15 cellular contexts compared by ENCODE assay signal in the genomic region with DNA sequence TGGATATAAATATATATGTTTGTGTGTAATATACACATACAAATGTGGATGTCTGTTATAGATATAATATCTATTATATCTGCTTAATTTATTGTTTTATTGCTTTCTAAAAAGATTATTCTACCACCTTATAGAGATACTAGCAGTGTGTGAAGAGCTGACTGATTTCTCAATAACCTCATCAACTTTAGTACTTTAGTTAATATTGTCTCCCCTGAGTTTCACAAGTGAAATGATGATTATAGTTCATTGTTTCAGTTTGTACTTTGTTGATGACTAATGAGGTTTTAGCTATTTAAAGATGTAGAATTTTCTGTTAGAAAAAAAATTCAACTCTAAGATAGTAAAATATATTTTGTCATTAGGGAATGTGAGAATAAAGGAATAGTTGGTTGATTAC. TPM values are rescaled to one million over a fixed set of nuclear protein-coding genes. Genes with fewer than 3 reads are reported as not detected.
DNase-seq lines count a peak whose midpoint lies in the region; ATAC-seq and TF ChIP-seq lines count a peak whose summit lies in the region.
"Had no signal": no experiment of that assay in that cellular context is flagged by ENCODE, and none has a peak within 500 bp of the region (broad histone marks: within the 10 kb centered on the region; RNA-seq: fewer than 3 reads in every experiment).

No MANE protein-coding gene starts in this region.

- intact Hi-C loops in activated CD4-positive, alpha-beta T cell treated with anti-CD3 and anti-CD28 coated beads for 36 hours (cut with DNase I, micrococcal nuclease): no loop called here
- intact Hi-C loops in activated CD4-positive, alpha-beta T cell treated with anti-CD3 and anti-CD28 coated beads, Interleukin-2, amount 10 ng/mL, durations not matched to agents 24 days and 14 days (cut with micrococcal nuclease): no loop called here
- intact Hi-C loops in A673 (cut with micrococcal nuclease; ENCODE audit: unreplicated experiment): loop anchor here (1.0 kb wide), 1 partner anchor 8 kb away; no protein-coding TSS in a partner anchor

- no peak overlapping the region for H3K27ac Mint-ChIP-seq in activated CD4-positive, alpha-beta T cell treated with anti-CD3 and anti-CD28 coated beads for 36 hours
- no peak overlapping the region for H3K27ac Mint-ChIP-seq in activated CD4-positive, alpha-beta T cell treated with anti-CD3 and anti-CD28 coated beads, Interleukin-2, amount 10 ng/mL, durations not matched to agents 24 days and 14 days
- no peak overlapping the region for H3K27ac Mint-ChIP-seq in stimulated activated effector memory CD8-positive, alpha-beta T cell treated with anti-CD3 and anti-CD28 coated beads, Interleukin-12 subunit alpha, Interleukin-12 subunit beta, amount 100 ng/mL, for 72 hours
- H3K27ac Mint-ChIP-seq: activated CD4-positive, alpha-beta memory T cell treated with anti-CD3 and anti-CD28 coated beads, Interleukin-2, amount 10 ng/mL, durations not matched to agents 7 days and 5 days had no signal

- peaks cover 39% of the 10 kb centered on the region for H3K36me3 Mint-ChIP-seq in activated CD4-positive, alpha-beta T cell treated with anti-CD3 and anti-CD28 coated beads for 36 hours (ENCODE audit: low read depth)
- H3K36me3 Mint-ChIP-seq in activated CD4-positive, alpha-beta T cell treated with anti-CD3 and anti-CD28 coated beads, Interleukin-2, amount 10 ng/mL, durations not matched to agents 24 days and 14 days (ENCODE audit: low read depth): peaks cover 40% of the 10 kb centered on the region
- H3K36me3 Mint-ChIP-seq in stimulated activated effector memory CD8-positive, alpha-beta T cell treated with anti-CD3 and anti-CD28 coated beads, Interleukin-12 subunit alpha, Interleukin-12 subunit beta, amount 100 ng/mL, for 72 hours: peaks cover 44% of the 10 kb centered on the region

- no TSS peak for BruUV-seq in A673 (replicated peaks; lab: Mats Ljungman, UMichigan)

- POLR2A ChIA-PET in activated CD4-positive, alpha-beta T cell treated with anti-CD3 and anti-CD28 coated beads for 36 hours (lab: Charles Lee): no interaction called here
- POLR2A ChIA-PET in A673 (lab: Charles Lee; ENCODE audit: low non-redundant PET): no interaction called here

- H3K27me3 ChIP-seq in A673 (replicated peaks; ENCODE audit: insufficient read depth, low read depth, low read length, poor library complexity): no peaks in the 10 kb centered on the region
- H3K27me3 ChIP-seq: upper lobe of left lung had no signal

- H3K27me3 Mint-ChIP-seq in activated CD4-positive, alpha-beta T cell treated with anti-CD3 and anti-CD28 coated beads for 36 hours: no peaks in the 10 kb centered on the region
- no peaks in the 10 kb centered on the region for H3K27me3 Mint-ChIP-seq in activated CD4-positive, alpha-beta T cell treated with anti-CD3 and anti-CD28 coated beads, Interleukin-2, amount 10 ng/mL, durations not matched to agents 24 days and 14 days
- H3K27me3 Mint-ChIP-seq: activated CD4-positive, alpha-beta memory T cell treated with anti-CD3 and anti-CD28 coated beads, Interleukin-2, amount 10 ng/mL, durations not matched to agents 7 days and 5 days had no signal

- peaks cover 19% of the 10 kb centered on the region for H3K36me3 ChIP-seq in A673 (ENCODE audit: insufficient read depth, low read length, poor library complexity, severe bottlenecking)

- H3K4me3 Mint-ChIP-seq in activated CD4-positive, alpha-beta T cell treated with anti-CD3 and anti-CD28 coated beads for 36 hours: no peak overlapping the region
- H3K4me3 Mint-ChIP-seq in activated CD4-positive, alpha-beta T cell treated with anti-CD3 and anti-CD28 coated beads, Interleukin-2, amount 10 ng/mL, durations not matched to agents 24 days and 14 days: no peak overlapping the region
- H3K4me3 Mint-ChIP-seq in stimulated activated effector memory CD8-positive, alpha-beta T cell treated with anti-CD3 and anti-CD28 coated beads, Interleukin-12 subunit alpha, Interleukin-12 subunit beta, amount 100 ng/mL, for 72 hours: no peak overlapping the region
- H3K4me3 Mint-ChIP-seq: activated CD4-positive, alpha-beta memory T cell treated with anti-CD3 and anti-CD28 coated beads, Interleukin-2, amount 10 ng/mL, durations not matched to agents 7 days and 5 days had no signal

- ATAC-seq in activated CD4-positive, alpha-beta T cell treated with anti-CD3 and anti-CD28 coated beads for 36 hours: peak; percentile 36
- peak; percentile 68 for ATAC-seq in HG02642 (IDR thresholded peaks at IDR 0.05; ENCODE audit: poor library complexity, unreplicated experiment)
- ATAC-seq in HG03342 (IDR thresholded peaks at IDR 0.05; ENCODE audit: unreplicated experiment): peak; percentile 77
- peak; percentile 65 for ATAC-seq in stimulated activated effector memory CD8-positive, alpha-beta T cell treated with anti-CD3 and anti-CD28 coated beads, Interleukin-12 subunit alpha, Interleukin-12 subunit beta, amount 100 ng/mL, for 72 hours
- ATAC-seq in SK-N-SH treated with all-trans-retinoic acid at 6 μM for 48 hours: no peak
- ATAC-seq: K562, lower lobe of right lung had no signal

- no peak for TF ChIP-seq CTCF in A673 (conservative IDR thresholded peaks at IDR 0.05; ENCODE audit: low read depth, low read length)

- CTCF ChIA-PET in activated CD4-positive, alpha-beta T cell treated with anti-CD3 and anti-CD28 coated beads for 36 hours (lab: Charles Lee): no interaction called here
- CTCF ChIA-PET in A673 (lab: Charles Lee): no interaction called here

- H3K27ac ChIP-seq in A673 (ENCODE audit: low read depth, low read length, poor library complexity, severe bottlenecking): no peak overlapping the region
- H3K27ac ChIP-seq: lower lobe of right lung, upper lobe of left lung had no signal

- no peak for DNase-seq in activated CD4-positive, alpha-beta T cell treated with anti-CD3 and anti-CD28 coated beads for 36 hours
- no peak for DNase-seq in activated CD4-positive, alpha-beta T cell treated with anti-CD3 and anti-CD28 coated beads, Interleukin-2, amount 10 ng/mL, durations not matched to agents 24 days and 14 days
- no peak for DNase-seq in stimulated activated effector memory CD8-positive, alpha-beta T cell treated with anti-CD3 and anti-CD28 coated beads, Interleukin-12 subunit alpha, Interleukin-12 subunit beta, amount 100 ng/mL, for 72 hours (ENCODE audit: low spot score in 2 of 2)
- no peak for DNase-seq in A673 (ENCODE audit: low spot score)
- DNase-seq in D341Med (ENCODE audit: low spot score): no peak
- DNase-seq: activated CD4-positive, alpha-beta memory T cell treated with anti-CD3 and anti-CD28 coated beads, Interleukin-2, amount 10 ng/mL, durations not matched to agents 7 days and 5 days; activated naive CD4-positive, alpha-beta T cell treated with Interleukin-2 at 50 U/mL for 16 hours; hypothalamus; lower lobe of right lung; upper lobe of left lung had no signal

- no peaks in the 10 kb centered on the region for H3K4me1 ChIP-seq in A673 (ENCODE audit: insufficient read depth, low read length, poor library complexity, severe bottlenecking)
- H3K4me1 ChIP-seq: lower lobe of right lung, upper lobe of left lung had no signal

- H3K4me3 ChIP-seq in A673 (ENCODE audit: low read depth, low read length, poor library complexity, severe bottlenecking): no peak overlapping the region
- H3K4me3 ChIP-seq: K562, lower lobe of right lung, smooth muscle cell, upper lobe of left lung had no signal

- peaks cover 10% of the 10 kb centered on the region for H3K4me1 Mint-ChIP-seq in activated CD4-positive, alpha-beta T cell treated with anti-CD3 and anti-CD28 coated beads for 36 hours
- H3K4me1 Mint-ChIP-seq in activated CD4-positive, alpha-beta T cell treated with anti-CD3 and anti-CD28 coated beads, Interleukin-2, amount 10 ng/mL, durations not matched to agents 24 days and 14 days: peaks cover 2% of the 10 kb centered on the region
- H3K4me1 Mint-ChIP-seq in stimulated activated effector memory CD8-positive, alpha-beta T cell treated with anti-CD3 and anti-CD28 coated beads, Interleukin-12 subunit alpha, Interleukin-12 subunit beta, amount 100 ng/mL, for 72 hours: peaks cover 6% of the 10 kb centered on the region

- H3K9me3 ChIP-seq in A673 (ENCODE audit: low read depth, low read length, poor library complexity, severe bottlenecking): no peaks in the 10 kb centered on the region
- H3K9me3 ChIP-seq: lower lobe of right lung had no signal

- H3K9me3 Mint-ChIP-seq in activated CD4-positive, alpha-beta T cell treated with anti-CD3 and anti-CD28 coated beads for 36 hours (ENCODE audit: low read depth): peaks cover 8% of the 10 kb centered on the region
- H3K9me3 Mint-ChIP-seq in activated CD4-positive, alpha-beta T cell treated with anti-CD3 and anti-CD28 coated beads, Interleukin-2, amount 10 ng/mL, durations not matched to agents 24 days and 14 days: peaks cover 4% of the 10 kb centered on the region
- peaks cover 5% of the 10 kb centered on the region for H3K9me3 Mint-ChIP-seq in stimulated activated effector memory CD8-positive, alpha-beta T cell treated with anti-CD3 and anti-CD28 coated beads, Interleukin-12 subunit alpha, Interleukin-12 subunit beta, amount 100 ng/mL, for 72 hours

TF ChIP-seq in SK-N-SH treated with all-trans-retinoic acid at 6 μM for 48 hours, 23 proteins besides CTCF, POLR2A, EP300 and RAD21 (continues in another document):
- TF ChIP-seq CSRNP3 (CRISPR knock-in tag; IDR thresholded peaks at IDR 0.05): no peak

RNA-seq across cellular contexts. Expression of gene RSRC1, which starts 11.4 kb away (rescaled TPM):
- total RNA-seq in activated CD4-positive, alpha-beta T cell treated with anti-CD3 and anti-CD28 coated beads for 36 hours: 10 to 100 TPM; 44.9 to 61.6 TPM
- total RNA-seq in activated CD4-positive, alpha-beta T cell treated with anti-CD3 and anti-CD28 coated beads, Interleukin-2, amount 10 ng/mL, durations not matched to agents 24 days and 14 days: 41.7 and 44.6 TPM in 2 replicates
- 59.4 and 65.4 TPM in 2 replicates for total RNA-seq in A673 (2021)

RNA-seq across cellular contexts. Expression of gene SHOX2, which starts 15.1 kb away (rescaled TPM):
- not detected for total RNA-seq in activated CD4-positive, alpha-beta T cell treated with anti-CD3 and anti-CD28 coated beads for 36 hours
- not detected in 2 replicates for total RNA-seq in activated CD4-positive, alpha-beta T cell treated with anti-CD3 and anti-CD28 coated beads, Interleukin-2, amount 10 ng/mL, durations not matched to agents 24 days and 14 days
- 1.7 and 2.9 TPM in 2 replicates for total RNA-seq in A673 (2021)
- total RNA-seq: activated CD4-positive, alpha-beta memory T cell treated with anti-CD3 and anti-CD28 coated beads, Interleukin-2, amount 10 ng/mL, durations not matched to agents 7 days and 5 days had no signal
